8 cellular contexts compared by ENCODE assay signal in the genomic region with DNA sequence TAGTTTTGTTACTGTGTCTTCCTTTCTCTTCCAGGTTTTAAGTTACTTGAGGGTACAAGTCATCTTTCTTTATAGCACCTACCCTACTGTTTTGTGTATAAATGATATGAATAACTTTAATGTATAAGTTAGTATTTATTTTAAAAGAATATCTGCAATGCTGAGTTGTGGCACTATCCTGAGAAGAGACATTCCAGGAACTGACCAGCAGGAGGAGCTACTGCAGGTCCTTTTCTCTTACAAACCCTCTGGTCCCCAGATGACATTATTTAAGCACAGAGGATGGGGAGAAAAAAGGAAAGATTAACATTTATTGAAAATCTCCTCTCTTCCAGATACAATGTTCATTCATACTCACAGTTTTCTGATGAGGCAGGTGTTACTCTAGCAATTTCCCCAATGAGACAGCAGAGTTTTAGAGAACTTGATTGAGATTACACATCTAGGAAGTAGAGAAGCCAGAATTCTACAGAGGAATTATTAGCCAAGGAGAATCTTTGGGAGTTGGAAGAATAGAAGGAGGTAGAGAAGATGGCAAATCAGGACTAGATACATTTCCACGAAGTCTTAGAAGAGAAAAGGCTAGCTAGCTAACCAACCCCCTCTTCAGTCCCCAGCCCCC.
A peak's percentile ranks its signal among the peaks of the same experiment; 100 is the strongest.
DNase-seq lines count a peak whose midpoint lies in the region; ATAC-seq and TF ChIP-seq lines count a peak whose summit lies in the region.

No MANE protein-coding gene starts in this region.

- H3K79me2 ChIP-seq in Karpas-422 (ENCODE audit: low read length) (no peaks in the 10 kb centered on the region), neural cell (replicated peaks; ENCODE audit: insufficient read depth, low read length) (no peaks in the 10 kb centered on the region)

- H4K20me1 ChIP-seq in Karpas-422 (ENCODE audit: insufficient read depth, low read depth, low read length) = no peaks in the 10 kb centered on the region
- no peaks in the 10 kb centered on the region for H4K20me1 ChIP-seq in neural cell (ENCODE audit: insufficient read depth)

- H3K9me3 ChIP-seq in Karpas-422 (ENCODE audit: low read length) (no peaks in the 10 kb centered on the region), breast epithelium (no peaks in the 10 kb centered on the region), neural cell (ENCODE audit: low read length) (no peaks in the 10 kb centered on the region), ascending aorta (no peaks in the 10 kb centered on the region)

- H3K9me2 ChIP-seq in Karpas-422 (replicated peaks; ENCODE audit: insufficient read depth, low read length) (no peaks in the 10 kb centered on the region), neural cell (ENCODE audit: insufficient read depth, low read length) (no peaks in the 10 kb centered on the region)

- H3F3A ChIP-seq in neural cell (ENCODE audit: insufficient read depth, low read length, poor library complexity, severe bottlenecking) = no peaks in the 10 kb centered on the region

- TF ChIP-seq POLR2A in breast epithelium (IDR thresholded peaks at IDR 0.05) = no peak

- H3K36me3 ChIP-seq in Karpas-422 (ENCODE audit: insufficient read depth, low read length) = no peaks in the 10 kb centered on the region
- H3K36me3 ChIP-seq in breast epithelium = no peaks in the 10 kb centered on the region
- no peaks in the 10 kb centered on the region for H3K36me3 ChIP-seq in neural cell (ENCODE audit: insufficient read depth, low read length)
- no peaks in the 10 kb centered on the region for H3K36me3 ChIP-seq in ascending aorta

- H3K4me1 ChIP-seq in Karpas-422 (ENCODE audit: low read length) = no peaks in the 10 kb centered on the region
- no peaks in the 10 kb centered on the region for H3K4me1 ChIP-seq in breast epithelium
- no peaks in the 10 kb centered on the region for H3K4me1 ChIP-seq in ascending aorta

- no peaks in the 10 kb centered on the region for H3K27me3 ChIP-seq in Karpas-422 (ENCODE audit: low read length)
- H3K27me3 ChIP-seq in breast epithelium = no peaks in the 10 kb centered on the region
- no peaks in the 10 kb centered on the region for H3K27me3 ChIP-seq in neural cell (ENCODE audit: insufficient read depth, low read depth, low read length)
- no peaks in the 10 kb centered on the region for H3K27me3 ChIP-seq in ascending aorta

- no peak overlapping the region for H3K9ac ChIP-seq in Karpas-422 (ENCODE audit: low read length)
- H3K9ac ChIP-seq in neural cell (ENCODE audit: low read length) = no peak overlapping the region

- H3K4me2 ChIP-seq in Karpas-422 (ENCODE audit: low read depth, low read length, poor library complexity, severe bottlenecking) (no peak overlapping the region), neural cell (ENCODE audit: low read length) (no peak overlapping the region)

- TF ChIP-seq RAD21 in neural cell (conservative IDR thresholded peaks at IDR 0.05) = peak; percentile 49

- H3K27ac ChIP-seq in Karpas-422 (ENCODE audit: low read length) (no peak overlapping the region), breast epithelium (no peak overlapping the region), neural cell (ENCODE audit: low read length) (no peak overlapping the region), ascending aorta (no peak overlapping the region)

- TF ChIP-seq EP300 in neural cell (conservative IDR thresholded peaks at IDR 0.05; ENCODE audit: poor library complexity, severe bottlenecking) = no peak

- ATAC-seq in GM18909 (IDR thresholded peaks at IDR 0.05; ENCODE audit: poor library complexity, unreplicated experiment) = peak; percentile 81
- no peak for ATAC-seq in HG03097 (IDR thresholded peaks at IDR 0.05; ENCODE audit: low FRiP score, unreplicated experiment)
- ATAC-seq in GM19035 (IDR thresholded peaks at IDR 0.05; ENCODE audit: unreplicated experiment) = no peak

- no peak overlapping the region for H2AFZ ChIP-seq in Karpas-422 (ENCODE audit: low read length)
- no peak overlapping the region for H2AFZ ChIP-seq in neural cell (ENCODE audit: low read depth, low read length)

- DNase-seq in DMS53 treated with DMSO at 0.1 percent for 48 hours (lab: John Stamatoyannopoulos, UW; ENCODE audit: unreplicated experiment) = peak; percentile 21
- DNase-seq in Karpas-422 = peak; percentile 73
- DNase-seq in breast epithelium (ENCODE audit: low spot score in 2 of 2) = no peak
- DNase-seq in ascending aorta (ENCODE audit: low spot score in 2 of 2) = no peak

- intact Hi-C loops in breast epithelium (cut with DNase I; ENCODE audit: low total_unique reads) = no loop called here
- intact Hi-C loops in ascending aorta (cut with DNase I) = no loop called here

- H3K4me3 ChIP-seq in Karpas-422 (ENCODE audit: low read length) = no peak overlapping the region
- no peak overlapping the region for H3K4me3 ChIP-seq in breast epithelium
- H3K4me3 ChIP-seq in neural cell (ENCODE audit: low read length) = no peak overlapping the region
- no peak overlapping the region for H3K4me3 ChIP-seq in ascending aorta

- TF ChIP-seq CTCF in breast epithelium (IDR thresholded peaks at IDR 0.05) (peak; percentile 16 to 38 (median 37)), neural cell (IDR thresholded peaks at IDR 0.05; ENCODE audit: poor library complexity, severe bottlenecking) (peak; percentile 55), ascending aorta (IDR thresholded peaks at IDR 0.05) (peak in 1 of 3 experiments; percentile 23)

TF ChIP-seq in neural cell, 6 proteins besides CTCF, POLR2A, EP300 and RAD21:
- TF ChIP-seq EZH2 (IDR thresholded peaks at IDR 0.05; ENCODE audit: borderline replicate concordance, insufficient read depth, low read length, poor library complexity, severe bottlenecking) = no peak
- TF ChIP-seq, protein P1, sequence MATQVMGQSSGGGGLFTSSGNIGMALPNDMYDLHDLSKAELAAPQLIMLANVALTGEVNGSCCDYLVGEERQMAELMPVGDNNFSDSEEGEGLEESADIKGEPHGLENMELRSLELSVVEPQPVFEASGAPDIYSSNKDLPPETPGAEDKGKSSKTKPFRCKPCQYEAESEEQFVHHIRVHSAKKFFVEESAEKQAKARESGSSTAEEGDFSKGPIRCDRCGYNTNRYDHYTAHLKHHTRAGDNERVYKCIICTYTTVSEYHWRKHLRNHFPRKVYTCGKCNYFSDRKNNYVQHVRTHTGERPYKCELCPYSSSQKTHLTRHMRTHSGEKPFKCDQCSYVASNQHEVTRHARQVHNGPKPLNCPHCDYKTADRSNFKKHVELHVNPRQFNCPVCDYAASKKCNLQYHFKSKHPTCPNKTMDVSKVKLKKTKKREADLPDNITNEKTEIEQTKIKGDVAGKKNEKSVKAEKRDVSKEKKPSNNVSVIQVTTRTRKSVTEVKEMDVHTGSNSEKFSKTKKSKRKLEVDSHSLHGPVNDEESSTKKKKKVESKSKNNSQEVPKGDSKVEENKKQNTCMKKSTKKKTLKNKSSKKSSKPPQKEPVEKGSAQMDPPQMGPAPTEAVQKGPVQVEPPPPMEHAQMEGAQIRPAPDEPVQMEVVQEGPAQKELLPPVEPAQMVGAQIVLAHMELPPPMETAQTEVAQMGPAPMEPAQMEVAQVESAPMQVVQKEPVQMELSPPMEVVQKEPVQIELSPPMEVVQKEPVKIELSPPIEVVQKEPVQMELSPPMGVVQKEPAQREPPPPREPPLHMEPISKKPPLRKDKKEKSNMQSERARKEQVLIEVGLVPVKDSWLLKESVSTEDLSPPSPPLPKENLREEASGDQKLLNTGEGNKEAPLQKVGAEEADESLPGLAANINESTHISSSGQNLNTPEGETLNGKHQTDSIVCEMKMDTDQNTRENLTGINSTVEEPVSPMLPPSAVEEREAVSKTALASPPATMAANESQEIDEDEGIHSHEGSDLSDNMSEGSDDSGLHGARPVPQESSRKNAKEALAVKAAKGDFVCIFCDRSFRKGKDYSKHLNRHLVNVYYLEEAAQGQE (IDR thresholded peaks at IDR 0.05; ENCODE audit: borderline replicate concordance) = no peak
- peak; percentile 57 for TF ChIP-seq SMC3 (conservative IDR thresholded peaks at IDR 0.05; ENCODE audit: poor library complexity)
- no peak for TF ChIP-seq TAF1 (IDR thresholded peaks at IDR 0.05; ENCODE audit: low read depth)

Comparison
In these comparisons a context has a peak if more than half of its experiments do, and no peak if none do; other contexts are left out.
1. DNase-seq: peak in DMS53 treated with DMSO at 0.1 percent for 48 hours (single experiment) and Karpas-422 (single experiment); none in breast epithelium (0 of 2) and ascending aorta (0 of 2).